ENCODE assay signal across 14 cellular contexts in genomic region chr6:69865126-69865525, GRCh38. TPM values are rescaled to one million over a fixed set of nuclear protein-coding genes. Genes with fewer than 3 reads are reported as not detected.
DNase-seq lines count a peak whose midpoint lies in the region; ATAC-seq, FAIRE-seq and TF ChIP-seq lines count a peak whose summit lies in the region.
"Had no signal": no experiment of that assay in that cellular context is flagged by ENCODE, and none has a peak within 500 bp of the region (broad histone marks: within the 10 kb centered on the region; RNA-seq: fewer than 3 reads in every experiment).

No MANE protein-coding gene starts in this region.

- H3K27me3 ChIP-seq in ACC112 (ENCODE audit: insufficient read depth, low read length) (no peaks in the 10 kb centered on the region), adipocyte (replicated peaks; ENCODE audit: control insufficient read depth, insufficient read depth, low read length) (peaks cover 15% of the 10 kb centered on the region), left lung (peaks cover 7 to 69% of the 10 kb centered on the region in 2 donors)

- H3K27ac ChIP-seq in ACC112 (ENCODE audit: low read depth, low read length), result no peak overlapping the region
- H3K27ac ChIP-seq in left lung, result no peak overlapping the region
- H3K27ac ChIP-seq: thoracic aorta had no signal

- peaks cover 12% of the 10 kb centered on the region for H3K4me1 Mint-ChIP-seq in endothelial cell (ENCODE audit: unreplicated experiment)

- no peak overlapping the region for H3K27ac Mint-ChIP-seq in endothelial cell (ENCODE audit: unreplicated experiment)
- H3K27ac Mint-ChIP-seq: T-helper 1 cell treated with Interleukin-12 subunit alpha and Interleukin-12 subunit beta and Interleukin-4 antibody, amounts not matched to agents 30 μg/mL and 1 μg/mL, for 36 hours had no signal

- TF ChIP-seq CTCF in endothelial cell (IDR thresholded peaks at IDR 0.05; ENCODE audit: unreplicated experiment) (no peak), left lung (IDR thresholded peaks at IDR 0.05) (no peak)

- H3K79me2 ChIP-seq in ACC112 (ENCODE audit: control insufficient read depth, insufficient read depth, low read length, unreplicated experiment), result no peaks in the 10 kb centered on the region

- peaks cover 24% of the 10 kb centered on the region for H3K4me1 ChIP-seq in ACC112 (ENCODE audit: control insufficient read depth, insufficient read depth, low read length, unreplicated experiment)
- peaks cover 17% of the 10 kb centered on the region for H3K4me1 ChIP-seq in adipocyte (ENCODE audit: control insufficient read depth, insufficient read depth, low read length)
- H3K4me1 ChIP-seq in left lung, result peaks cover 9 to 10% of the 10 kb centered on the region in 2 donors

- intact Hi-C loops in left lung (cut with DNase I), result no loop called here

- peak overlapping the region; percentile 17; the same call in 1 of the 2 replicates for H3K4me3 ChIP-seq in ACC112 (ENCODE audit: low read depth, low read length)
- no peak overlapping the region for H3K4me3 ChIP-seq in adipocyte (ENCODE audit: low read length)
- H3K4me3 ChIP-seq in left lung, result no peak overlapping the region
- H3K4me3 ChIP-seq: thoracic aorta had no signal

- no peak overlapping the region for H2AFZ ChIP-seq in ACC112 (ENCODE audit: low read length, unreplicated experiment)

- DNase-seq in GM18507 (ENCODE audit: extremely low spot score, insufficient read length, low read depth) (no peak), adipocyte (ENCODE audit: low read depth) (peak; percentile 89), glomerular visceral epithelial cell (ENCODE audit: extremely low spot score) (peak; percentile 15), cerebellar nuclear complex (lab: John Stamatoyannopoulos, UW) (no peak), endothelial cell (ENCODE audit: low spot score) (no peak), left lung (no peak)
- DNase-seq in activated T-cell treated with anti-CD3 and anti-CD28 coated beads, Interleukin-2, amount 50 U/mL, for 48 hours, result no peak
- DNase-seq: activated CD4-positive, alpha-beta T cell treated with anti-CD3 and anti-CD28 coated beads, Interleukin-2, amount 50 U/mL, for 4 hours; activated naive CD4-positive, alpha-beta T cell; NCI-H187 treated with DMSO at 0.1 percent for 48 hours had no signal

- no peak overlapping the region for H3K9ac ChIP-seq in adipocyte (ENCODE audit: low read length)

- no peak for ATAC-seq in left lung
- ATAC-seq: sciatic nerve had no signal

- no peaks in the 10 kb centered on the region for H3K9me3 Mint-ChIP-seq in endothelial cell (ENCODE audit: unreplicated experiment)
- H3K9me3 Mint-ChIP-seq: T-helper 1 cell treated with Interleukin-12 subunit alpha and Interleukin-12 subunit beta and Interleukin-4 antibody, amounts not matched to agents 30 μg/mL and 1 μg/mL, for 36 hours had no signal

- H3K36me3 Mint-ChIP-seq in endothelial cell (ENCODE audit: low read depth, unreplicated experiment), result no peaks in the 10 kb centered on the region

- FAIRE-seq in GM18507 (lab: Jason Lieb, UNC), result peak; percentile 75

- H3K36me3 ChIP-seq in ACC112 (ENCODE audit: insufficient read depth, low read length) (no peaks in the 10 kb centered on the region), adipocyte (ENCODE audit: control insufficient read depth, insufficient read depth, low read length, severe bottlenecking) (no peaks in the 10 kb centered on the region), left lung (no peaks in the 10 kb centered on the region)
- H3K36me3 ChIP-seq: thoracic aorta had no signal

- peaks cover 6% of the 10 kb centered on the region for H3K27me3 Mint-ChIP-seq in endothelial cell (ENCODE audit: unreplicated experiment)

- H3K9me3 ChIP-seq in adipocyte (ENCODE audit: control insufficient read depth, low read length) (no peaks in the 10 kb centered on the region), left lung (no peaks in the 10 kb centered on the region)
- H3K9me3 ChIP-seq: thoracic aorta had no signal

- no peak overlapping the region for H3K4me3 Mint-ChIP-seq in endothelial cell (ENCODE audit: unreplicated experiment)
- H3K4me3 Mint-ChIP-seq: T-helper 1 cell treated with Interleukin-12 subunit alpha and Interleukin-12 subunit beta and Interleukin-4 antibody, amounts not matched to agents 30 μg/mL and 1 μg/mL, for 36 hours had no signal

RNA-seq across cellular contexts. Expression of gene COL19A1, which starts 1.2 kb away (rescaled TPM):
- 0.33 TPM for total RNA-seq in endothelial cell (ENCODE audit: unreplicated experiment)
- under 1 TPM; 0.10 to 0.17 TPM for total RNA-seq in left lung

Comparison
In these comparisons a context has a peak if more than half of its experiments do, and no peak if none do; other contexts are left out.
1. DNase-seq: peak in adipocyte (single experiment) and glomerular visceral epithelial cell (single experiment); none in GM18507 (single experiment), cerebellar nuclear complex (0 of 2), endothelial cell (single experiment), activated T-cell treated with anti-CD3 and anti-CD28 coated beads, Interleukin-2, amount 50 U/mL, for 48 hours (0 of 2) and left lung (0 of 2).